In the genomic region with DNA sequence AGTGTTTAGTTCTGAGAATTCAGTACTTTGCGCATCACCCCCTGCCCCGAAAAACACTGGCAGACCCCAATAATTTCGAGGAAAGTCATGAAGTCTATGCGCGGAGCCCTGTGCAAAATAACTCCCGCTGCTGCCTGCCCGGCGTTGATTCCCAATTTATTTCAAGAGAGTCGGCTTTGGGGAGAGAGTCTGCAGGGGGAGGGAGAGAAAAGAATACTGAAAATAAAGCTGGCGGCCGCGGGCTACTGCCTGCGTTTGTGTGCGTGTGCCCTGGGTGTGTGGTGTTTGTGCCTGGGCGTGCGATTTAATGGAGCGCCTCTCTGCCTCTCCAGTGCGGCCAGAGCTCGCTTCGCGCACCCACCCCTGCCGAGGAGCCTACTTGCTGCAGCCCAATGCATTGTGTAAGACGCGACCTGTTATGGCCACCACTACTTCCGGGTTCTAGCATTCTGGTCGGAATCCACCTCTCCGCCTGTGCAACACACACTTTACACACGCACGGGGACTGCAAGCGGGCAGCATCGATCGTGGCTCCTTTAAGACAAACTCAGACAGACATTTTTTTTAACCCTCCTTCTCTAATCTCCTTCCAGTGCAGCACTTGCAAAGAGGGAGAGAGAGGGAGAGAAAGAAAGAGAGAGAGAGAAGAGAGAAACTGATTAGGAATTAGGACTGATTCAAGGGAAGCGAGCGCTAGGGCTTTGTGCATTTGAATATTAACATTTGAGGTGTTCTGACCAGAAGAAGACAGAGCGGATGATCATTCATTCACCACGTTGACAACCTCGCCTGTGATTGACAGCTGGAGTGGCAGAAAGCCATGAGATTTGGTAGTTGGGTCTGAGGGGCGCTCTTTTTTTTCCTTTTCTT, we compare ENCODE assay signal across 8 cellular contexts. TPM values are rescaled to one million over a fixed set of nuclear protein-coding genes. Genes with fewer than 3 reads are reported as not detected.
DNase-seq lines count a peak whose midpoint lies in the region; ATAC-seq and TF ChIP-seq lines count a peak whose summit lies in the region.

A gene (plus strand): TSS at position 447 of the 870 bp plus-strand sequence. CDS start 732 bp downstream, outside the sequence.

- CTCF ChIA-PET in IMR-90 (lab: Yijun Ruan, JAX), result interaction anchor here (0.6 to 0.7 kb wide), 4 partner anchors 799 to 1592 kb away, joined by 3 to 6 read pairs (median 4); no protein-coding TSS in a partner anchor

- intact Hi-C loops in IMR-90 (cut with micrococcal nuclease) (loop anchor here (1.0 to 5.0 kb wide), 7 partner anchors 140 to 1406 kb away; a partner anchor contains a TSS), posterior cingulate gyrus (cut with DNase I) (no loop called here)

- H2AK5ac ChIP-seq in IMR-90 (ENCODE audit: low read depth, low read length), result peak within 1 kb of the TSS; percentile 13; the same call in 1 of the 2 replicates

- H3K9me2 ChIP-seq in hepatocyte (replicated peaks; ENCODE audit: insufficient read depth), result no peaks in the 10 kb centered on the region

- POLR2A ChIA-PET in IMR-90 (lab: Charles Lee; ENCODE audit: unreplicated experiment), result interaction anchor here (0.6 to 2.1 kb wide), 14 partner anchors 10 to 1910 kb away, joined by 3 to 21 read pairs (median 4); no protein-coding TSS in a partner anchor

- H4K20me1 ChIP-seq in IMR-90 (ENCODE audit: insufficient read depth, low read length) (peaks cover 6% of the 10 kb centered on the region; the same call in 1 of the 2 replicates), hepatocyte (ENCODE audit: insufficient read depth, poor library complexity, severe bottlenecking) (no peaks in the 10 kb centered on the region)

- peak within 1 kb of the TSS; percentile 73 for H2BK120ac ChIP-seq in IMR-90 (ENCODE audit: low read depth, low read length)

- H2AK9ac ChIP-seq in IMR-90 (replicated peaks; ENCODE audit: low read depth, low read length, poor library complexity), result peak within 1 kb of the TSS; percentile 91

- TF ChIP-seq POLR2A in IMR-90 (IDR thresholded peaks at IDR 0.05; ENCODE audit: low read depth, low read length), result peak; percentile 99

- no peaks in the 10 kb centered on the region for H3K9me3 ChIP-seq in IMR-90 (ENCODE audit: control insufficient read depth, insufficient read depth, low read length)
- H3K9me3 ChIP-seq in NT2/D1 (ENCODE audit: insufficient read depth, low read length), result no peaks in the 10 kb centered on the region
- H3K9me3 ChIP-seq in hepatocyte (ENCODE audit: low read depth), result no peaks in the 10 kb centered on the region

- H3K9me1 ChIP-seq in IMR-90 (ENCODE audit: insufficient read depth, low read length), result no peaks in the 10 kb centered on the region

- peak within 1 kb of the TSS; percentile 21; the same call in 1 of the 3 replicates for H2BK15ac ChIP-seq in IMR-90 (ENCODE audit: low read depth, low read length)

- peak; percentile 91 for DNase-seq in DMS153 treated with DMSO at 0.1 percent for 48 hours (lab: John Stamatoyannopoulos, UW; ENCODE audit: unreplicated experiment)
- DNase-seq in IMR-90, result peak; percentile 100
- no peak for DNase-seq in NT2/D1 (ENCODE audit: low read depth, low spot score)
- peak; percentile 75 for DNase-seq in brain microvascular endothelial cell
- peak; percentile 94 for DNase-seq in hepatocyte (ENCODE audit: low spot score)
- DNase-seq in posterior cingulate gyrus, result peak; percentile 77 to 97 (median 86)

- H3K36me3 ChIP-seq in IMR-90 (ENCODE audit: control insufficient read depth, insufficient read depth, low read length) (peaks cover 24% of the 10 kb centered on the region), NT2/D1 (ENCODE audit: insufficient read depth, insufficient read length, low read length) (no peaks in the 10 kb centered on the region), brain microvascular endothelial cell (replicated peaks) (no peaks in the 10 kb centered on the region), hepatocyte (replicated peaks; ENCODE audit: insufficient read depth, low read depth) (no peaks in the 10 kb centered on the region)

- peaks cover 5 to 18% of the 10 kb centered on the region in 2 experiments; a peak in 1 of 4 replicates for H3K79me1 ChIP-seq in IMR-90 (ENCODE audit: low read depth in 1 of 2, low read length in 2 of 2)

- peak within 1 kb of the TSS; percentile 80 for H2AFZ ChIP-seq in IMR-90 (replicated peaks; ENCODE audit: low read length, poor library complexity)
- H2AFZ ChIP-seq in hepatocyte, result peak within 1 kb of the TSS; percentile 53

- peak within 1 kb of the TSS; percentile 80 for H3K18ac ChIP-seq in IMR-90 (ENCODE audit: low read depth, low read length)

- H3K27me3 ChIP-seq in IMR-90 (ENCODE audit: control insufficient read depth, insufficient read depth, low read length) (no peaks in the 10 kb centered on the region), NT2/D1 (ENCODE audit: insufficient read depth, insufficient read length) (peaks cover 95% of the 10 kb centered on the region), brain microvascular endothelial cell (replicated peaks) (peaks cover 80% of the 10 kb centered on the region), hepatocyte (no peaks in the 10 kb centered on the region)

- H3K14ac ChIP-seq in IMR-90 (replicated peaks; ENCODE audit: low read depth, low read length), result peak within 1 kb of the TSS; percentile 87

- peak within 1 kb of the TSS; percentile 98 for H2BK5ac ChIP-seq in IMR-90 (ENCODE audit: low read depth, low read length, poor library complexity, severe bottlenecking)

- TSS peak; percentile 86 for BruUV-seq in IMR-90 (replicated peaks; lab: Mats Ljungman, UMichigan)

- H3K4me2 ChIP-seq in IMR-90 (ENCODE audit: low read depth, low read length) (peak within 1 kb of the TSS; percentile 74), hepatocyte (peak within 1 kb of the TSS; percentile 87)

- in situ Hi-C loops in IMR-90 (cut with MboI; ENCODE audit: low sequenced_read_pairs), result loop anchor here (5.0 to 25.0 kb wide), 5 partner anchors 410 to 1602 kb away; no protein-coding TSS in a partner anchor
- in situ Hi-C loops in brain microvascular endothelial cell (cut with HindIII; ENCODE audit: low pct_ligation_motif_present, low sequenced_read_pairs), result loop anchor here (25.0 kb wide), 1 partner anchor 1402 kb away; no protein-coding TSS in a partner anchor

- H3K9ac ChIP-seq in IMR-90 (ENCODE audit: low read depth, low read length) (peak within 1 kb of the TSS; percentile 100), NT2/D1 (ENCODE audit: insufficient read length, low read depth) (peak within 1 kb of the TSS; percentile 74)

- dilution Hi-C loops in IMR-90 (cut with HindIII; ENCODE audit: low sequenced_read_pairs, unreplicated experiment), result loop anchor here (25.0 kb wide), 1 partner anchor 777 kb away; no protein-coding TSS in a partner anchor

- H3K27ac ChIP-seq in IMR-90 (ENCODE audit: insufficient read depth, low read length) (peak within 1 kb of the TSS; percentile 99), brain microvascular endothelial cell (no peak within 1 kb of the TSS), hepatocyte (peak within 1 kb of the TSS; percentile 93)

- peak within 1 kb of the TSS; percentile 70 for H4K5ac ChIP-seq in IMR-90 (ENCODE audit: low read depth, low read length)

- 0% methylated on average over 14 of the region's 38 CpGs; no CpG with 5 or more reads in 1 of the 2 experiments for WGBS in IMR-90 (ENCODE audit: extremely low coverage in 2 of 2, insufficient read length in 1 of 2), 2 experiments
- 2% methylated on average over 38 of the region's 38 CpGs for WGBS in hepatocyte (ENCODE audit: low lambda C conversion rate, missing lambda C conversion rate)

- TF ChIP-seq CTCF in IMR-90 (conservative IDR thresholded peaks at IDR 0.05; ENCODE audit: low read depth, low read length) (no peak), brain microvascular endothelial cell (IDR thresholded peaks at IDR 0.05; ENCODE audit: low read depth, low read length, missing control alignments) (no peak), hepatocyte (IDR thresholded peaks at IDR 0.05; ENCODE audit: poor library complexity) (no peak)

- peaks cover 43% of the 10 kb centered on the region for H3K79me2 ChIP-seq in hepatocyte

- H3K23ac ChIP-seq in IMR-90 (ENCODE audit: low read depth, low read length), result peak within 1 kb of the TSS; percentile 99

- peak within 1 kb of the TSS; percentile 99 for H3K56ac ChIP-seq in IMR-90 (ENCODE audit: extremely low read depth, insufficient read depth, low read length)

- H3K4me3 ChIP-seq in IMR-90 (ENCODE audit: insufficient read depth, low read depth, low read length) (peak within 1 kb of the TSS; percentile 99), NT2/D1 (ENCODE audit: insufficient read length, low read depth) (peak within 1 kb of the TSS; percentile 47), brain microvascular endothelial cell (ENCODE audit: low read depth, low read length) (peak within 1 kb of the TSS; percentile 76), hepatocyte (peak within 1 kb of the TSS; percentile 57)

- peaks cover 5% of the 10 kb centered on the region; the same call in 1 of the 2 replicates for H3K4me1 ChIP-seq in IMR-90 (ENCODE audit: control insufficient read depth, insufficient read depth, low read length)
- peaks cover 1% of the 10 kb centered on the region for H3K4me1 ChIP-seq in NT2/D1 (ENCODE audit: insufficient read depth, insufficient read length)
- H3K4me1 ChIP-seq in hepatocyte (ENCODE audit: insufficient read depth), result peaks cover 4% of the 10 kb centered on the region

- TF ChIP-seq RAD21 in IMR-90 (IDR thresholded peaks at IDR 0.05; ENCODE audit: low read length), result peak; percentile 10

- ATAC-seq in GM21423 (IDR thresholded peaks at IDR 0.05; ENCODE audit: unreplicated experiment), result peak; percentile 75
- ATAC-seq in IMR-90 (ENCODE audit: low read depth), result peak; percentile 50
- no peak for ATAC-seq in GM21737 (IDR thresholded peaks at IDR 0.05; ENCODE audit: unreplicated experiment)

- H4K8ac ChIP-seq in IMR-90 (ENCODE audit: low read depth in 2 of 2, low read length in 2 of 2), result peak within 1 kb of the TSS; percentile 81 to 83; a peak in 3 of 4 replicates

- peak within 1 kb of the TSS; percentile 91 for H4K91ac ChIP-seq in IMR-90 (ENCODE audit: insufficient read depth, low read depth, low read length)

- peak within 1 kb of the TSS; percentile 91 for H3K4ac ChIP-seq in IMR-90 (ENCODE audit: low read depth, low read length)

- H2BK20ac ChIP-seq in IMR-90 (ENCODE audit: low read depth, low read length), result peak within 1 kb of the TSS; percentile 28; the same call in 1 of the 2 replicates

TF ChIP-seq in IMR-90, 13 proteins besides CTCF, POLR2A, EP300 and RAD21 (continues in another document):
- TF ChIP-seq CHD1 (IDR thresholded peaks at IDR 0.05; ENCODE audit: low read depth, low read length), result peak; percentile 98
- TF ChIP-seq MAFK (IDR thresholded peaks at IDR 0.05; ENCODE audit: low read depth, low read length), result no peak; the same call in 1 of the 2 replicates

RNA-seq across cellular contexts. Expression of the gene that starts here (rescaled TPM):
- total RNA-seq in IMR-90 (2012; rRNA removed) (157 and 209 TPM in 2 replicates), hepatocyte (32.8 and 35.5 TPM in 2 replicates)
- polyA plus RNA-seq in IMR-90 (2012; rRNA removed) (51.8 and 54.4 TPM in 2 replicates), hepatocyte (29.6 and 35.3 TPM in 2 replicates)
- 14.0 and 21.0 TPM in 2 replicates for polyA plus RNA-seq in IMR-90 (2012; cell fraction: cytosol; rRNA removed)
- 81.4 and 209 TPM in 2 replicates for polyA plus RNA-seq in IMR-90 (2012; cell fraction: nucleus; rRNA removed; ENCODE audit: low replicate concordance)

Comparison
In these comparisons a context has a peak if more than half of its experiments do, and no peak if none do; other contexts are left out.
1. H3K4me3 ChIP-seq: peak in every context shown above with its lines; median percentile 99 in IMR-90; 76 in brain microvascular endothelial cell; 57 in hepatocyte; 47 in NT2/D1.